ENCODE assay signal across 8 cellular contexts in genomic region chr4:153345011-153345981, GRCh38. TPM values are rescaled to one million over a fixed set of nuclear protein-coding genes. Genes with fewer than 3 reads are reported as not detected.
DNase-seq lines count a peak whose midpoint lies in the region; ATAC-seq and TF ChIP-seq lines count a peak whose summit lies in the region.

No MANE protein-coding gene starts in this region.

- TF ChIP-seq CTCF in MM.1S (IDR thresholded peaks at IDR 0.05; ENCODE audit: low read length), result no peak
- no peak for TF ChIP-seq CTCF in body of pancreas (IDR thresholded peaks at IDR 0.05)

- ATAC-seq in body of pancreas, result peak; percentile 45
- no peak for ATAC-seq in GM18519 (IDR thresholded peaks at IDR 0.05; ENCODE audit: low FRiP score, unreplicated experiment)

- H3K27me3 Mint-ChIP-seq in T-helper 1 cell treated with Interleukin-12 subunit alpha and Interleukin-12 subunit beta and Interleukin-4 antibody, amounts not matched to agents 30 μg/mL and 1 μg/mL, for 36 hours (ENCODE audit: low read depth), result peaks cover 15% of the 10 kb centered on the region

- H3K4me1 ChIP-seq in MM.1S (ENCODE audit: low read length), result peaks cover 18% of the 10 kb centered on the region
- H3K4me1 ChIP-seq in body of pancreas, result peaks cover 22% of the 10 kb centered on the region

- H3K4me3 ChIP-seq in GM08714 (ENCODE audit: low read length), result peak overlapping the region; percentile 81
- H3K4me3 ChIP-seq in MM.1S (ENCODE audit: low read length), result peak overlapping the region; percentile 68
- peak overlapping the region; percentile 39 to 73 for H3K4me3 ChIP-seq in body of pancreas

- intact Hi-C loops in body of pancreas (cut with DNase I), result loop anchor here (10.0 kb wide), 1 partner anchor 230 kb away; no protein-coding TSS in a partner anchor

- H3K4me1 Mint-ChIP-seq in T-helper 1 cell treated with Interleukin-12 subunit alpha and Interleukin-12 subunit beta and Interleukin-4 antibody, amounts not matched to agents 30 μg/mL and 1 μg/mL, for 36 hours (ENCODE audit: low read depth), result peaks cover 33% of the 10 kb centered on the region

- TF ChIP-seq POLR2A in body of pancreas (IDR thresholded peaks at IDR 0.05), result no peak

- H3K27me3 ChIP-seq in MM.1S (replicated peaks; ENCODE audit: insufficient read depth, low read length) (no peaks in the 10 kb centered on the region), body of pancreas (peaks cover 0 to 3% of the 10 kb centered on the region in 2 donors)

- DNase-seq in HCEC 1CT, result peak; percentile 53
- peak; percentile 78 for DNase-seq in MM.1S
- peak; percentile 29 to 45 (median 38) for DNase-seq in body of pancreas
- peak; percentile 39 for DNase-seq in inferior parietal cortex (ENCODE audit: extremely low spot score)
- peak; percentile 7 to 14 for DNase-seq in stimulated activated CD4-positive, alpha-beta T cell treated with anti-CD3 and anti-CD28 coated beads, Interleukin-1b, Interleukin-23, amount 100 ng/mL, for 1 hour (ENCODE audit: low read depth in 2 of 2)

- no peaks in the 10 kb centered on the region for H3K9me3 ChIP-seq in MM.1S (replicated peaks; ENCODE audit: insufficient read depth, low read length)
- H3K9me3 ChIP-seq in body of pancreas, result no peaks in the 10 kb centered on the region

- peaks cover 26% of the 10 kb centered on the region for H3K79me2 ChIP-seq in MM.1S (ENCODE audit: low read length)

- no peaks in the 10 kb centered on the region for H3K36me3 ChIP-seq in MM.1S (replicated peaks; ENCODE audit: insufficient read depth, low read length)
- H3K36me3 ChIP-seq in body of pancreas (replicated peaks in 1 of 2; ENCODE audit: insufficient read depth in 1 of 2, low read depth in 2 of 2), result no peaks in the 10 kb centered on the region

- no peaks in the 10 kb centered on the region for H3K9me3 Mint-ChIP-seq in T-helper 1 cell treated with Interleukin-12 subunit alpha and Interleukin-12 subunit beta and Interleukin-4 antibody, amounts not matched to agents 30 μg/mL and 1 μg/mL, for 36 hours

- H3K27ac ChIP-seq in MM.1S (ENCODE audit: low read length), result peak overlapping the region; percentile 67
- no peak overlapping the region for H3K27ac ChIP-seq in body of pancreas

- H3K27ac Mint-ChIP-seq in T-helper 1 cell treated with Interleukin-12 subunit alpha and Interleukin-12 subunit beta and Interleukin-4 antibody, amounts not matched to agents 30 μg/mL and 1 μg/mL, for 36 hours, result peak overlapping the region; percentile 86

- peak overlapping the region; percentile 73 for H2AFZ ChIP-seq in MM.1S (ENCODE audit: low read length)

- H4K20me1 ChIP-seq in MM.1S (ENCODE audit: insufficient read depth, low read length), result no peaks in the 10 kb centered on the region

- peak overlapping the region; percentile 77 for H3K4me2 ChIP-seq in MM.1S (ENCODE audit: low read depth, low read length)

- no peaks in the 10 kb centered on the region for H3K9me2 ChIP-seq in MM.1S (replicated peaks; ENCODE audit: insufficient read depth, low read length)

- WGBS in body of pancreas, 2 donors, result 1% methylated on average over 33 to 44 of the region's 44 CpGs

- 0 out of 2 replicates have a peak, but pooled peaks cover 7% of the 10 kb centered on the region for H3F3A ChIP-seq in MM.1S (ENCODE audit: insufficient read depth, low read length)

- peak overlapping the region; percentile 95 for H3K4me3 Mint-ChIP-seq in T-helper 1 cell treated with Interleukin-12 subunit alpha and Interleukin-12 subunit beta and Interleukin-4 antibody, amounts not matched to agents 30 μg/mL and 1 μg/mL, for 36 hours

- H3K9ac ChIP-seq in MM.1S (ENCODE audit: low read length), result peak overlapping the region; percentile 88

- peaks cover 12% of the 10 kb centered on the region for H3K36me3 Mint-ChIP-seq in T-helper 1 cell treated with Interleukin-12 subunit alpha and Interleukin-12 subunit beta and Interleukin-4 antibody, amounts not matched to agents 30 μg/mL and 1 μg/mL, for 36 hours (ENCODE audit: low read depth)

RNA-seq across cellular contexts. Expression of gene MND1, which starts 0.8 kb away (rescaled TPM):
- total RNA-seq in body of pancreas, result 1 to 10 TPM in 1 of 2 donors, not detected in 1; 1.0 TPM

Comparison
In these comparisons a context has a peak if more than half of its experiments do, and no peak if none do; other contexts are left out.
1. DNase-seq: peak in every context shown above with its lines; median percentile 78 in MM.1S; 53 in HCEC 1CT; 39 in inferior parietal cortex; 38 in body of pancreas; 10 in stimulated activated CD4-positive, alpha-beta T cell treated with anti-CD3 and anti-CD28 coated beads, Interleukin-1b, Interleukin-23, amount 100 ng/mL, for 1 hour.